In genomic region chr2:24809316-24810007, GRCh38 we compare ENCODE assay signal across 21 cellular contexts. TPM values are rescaled to one million over a fixed set of nuclear protein-coding genes. Genes with fewer than 3 reads are reported as not detected.
DNase-seq lines count a peak whose midpoint lies in the region; ATAC-seq, FAIRE-seq and TF ChIP-seq lines count a peak whose summit lies in the region.
"Had no signal": no experiment of that assay in that cellular context is flagged by ENCODE, and none has a peak within 500 bp of the region (broad histone marks: within the 10 kb centered on the region; RNA-seq: fewer than 3 reads in every experiment).

No MANE protein-coding gene starts in this region.

- no peak overlapping the region for H3K4me3 Mint-ChIP-seq in CD8-positive, alpha-beta T cell
- H3K4me3 Mint-ChIP-seq: activated naive CD4-positive, alpha-beta T cell treated with anti-CD3 and anti-CD28 coated beads for 36 hours; B cell; T-helper 1 cell treated with Interleukin-12 subunit alpha and Interleukin-12 subunit beta and Interleukin-4 antibody, amounts not matched to agents 30 μg/mL and 1 μg/mL, for 36 hours had no signal

- H3K27me3 ChIP-seq in CD8-positive, alpha-beta T cell (ENCODE audit: insufficient read depth, low read length): no peaks in the 10 kb centered on the region
- no peaks in the 10 kb centered on the region for H3K27me3 ChIP-seq in RWPE2 (ENCODE audit: insufficient read depth, poor library complexity, severe bottlenecking)
- H3K27me3 ChIP-seq: esophagus muscularis mucosa, thyroid gland had no signal

- H3K36me3 ChIP-seq in CD8-positive, alpha-beta T cell (ENCODE audit: insufficient read depth, low read length): no peaks in the 10 kb centered on the region
- H3K36me3 ChIP-seq in RWPE2 (ENCODE audit: low read depth): peaks cover 56% of the 10 kb centered on the region
- H3K36me3 ChIP-seq: thyroid gland had no signal

- ATAC-seq in A549: no peak
- ATAC-seq in CD8-positive, alpha-beta T cell: no peak
- ATAC-seq in RWPE2 (ENCODE audit: low read depth): peak; percentile 25; the same call in 1 of the 3 replicates
- ATAC-seq in GM19324 (IDR thresholded peaks at IDR 0.05; ENCODE audit: low FRiP score, unreplicated experiment): no peak
- no peak for ATAC-seq in stimulated activated naive CD8-positive, alpha-beta T cell treated with anti-CD3 and anti-CD28 coated beads, Interleukin-15, Interleukin-2, amounts not matched to agents 100 U/mL and 50 U/mL, for 24 hours
- ATAC-seq: left cardiac atrium had no signal

- H3K9me3 Mint-ChIP-seq in CD8-positive, alpha-beta T cell: no peaks in the 10 kb centered on the region
- H3K9me3 Mint-ChIP-seq: T-helper 1 cell treated with Interleukin-12 subunit alpha and Interleukin-12 subunit beta and Interleukin-4 antibody, amounts not matched to agents 30 μg/mL and 1 μg/mL, for 36 hours had no signal

- POLR2A ChIA-PET in A549 (lab: Yijun Ruan, JAX): interaction anchor here (0.6 to 1.2 kb wide), 2 partner anchors 14 to 17 kb away, joined by 4 to 6 read pairs; no protein-coding TSS in a partner anchor
- POLR2A ChIA-PET in CD8-positive, alpha-beta T cell (lab: Charles Lee): no interaction called here

- peaks cover 18% of the 10 kb centered on the region for H3K36me3 Mint-ChIP-seq in CD8-positive, alpha-beta T cell

- H3K4me1 ChIP-seq in A549: peaks cover 49% of the 10 kb centered on the region
- no peaks in the 10 kb centered on the region for H3K4me1 ChIP-seq in CD8-positive, alpha-beta T cell (ENCODE audit: insufficient read depth, low read length)
- H3K4me1 ChIP-seq in RWPE2 (ENCODE audit: insufficient read depth, poor library complexity, severe bottlenecking): peaks cover 18% of the 10 kb centered on the region
- H3K4me1 ChIP-seq: esophagus muscularis mucosa, thyroid gland had no signal

- no peak for TF ChIP-seq POLR2A in A549 (IDR thresholded peaks at IDR 0.05; ENCODE audit: low read length)

- peak overlapping the region; percentile 60 for H3K4me2 ChIP-seq in A549

- no peaks in the 10 kb centered on the region for H3K9me3 ChIP-seq in A549
- no peaks in the 10 kb centered on the region for H3K9me3 ChIP-seq in CD8-positive, alpha-beta T cell (ENCODE audit: low read length)
- no peaks in the 10 kb centered on the region for H3K9me3 ChIP-seq in RWPE2 (ENCODE audit: severe bottlenecking)
- H3K9me3 ChIP-seq: thyroid gland had no signal

- 76% methylated on average over 4 of the region's 4 CpGs for WGBS in A549 (ENCODE audit: missing lambda C conversion rate)

- intact Hi-C loops in CD8-positive, alpha-beta T cell (cut with DNase I, micrococcal nuclease): no loop called here

- TF ChIP-seq RAD21 in A549 (conservative IDR thresholded peaks at IDR 0.05 in 1 of 2, IDR thresholded peaks at IDR 0.05 in 1 of 2): no peak

- CTCF ChIA-PET in A549 (lab: Yijun Ruan, JAX): interaction anchor here (1.0 to 1.6 kb wide), 7 partner anchors 9 to 399 kb away, joined by 3 to 7 read pairs (median 4); partner anchors contain the start of genes CENPO and PTRHD1
- CTCF ChIA-PET in CD8-positive, alpha-beta T cell (lab: Charles Lee): no interaction called here

- no peak for TF ChIP-seq EP300 in A549 (IDR thresholded peaks at IDR 0.05)

- DNase-seq in A549 (ENCODE audit: low read depth in 1 of 2, low spot score in 1 of 2): no peak
- DNase-seq in CD8-positive, alpha-beta T cell: no peak
- no peak for DNase-seq in RWPE2 (ENCODE audit: low spot score)
- DNase-seq in fibroblast of peridontal ligament (ENCODE audit: extremely low read depth): peak; percentile 26
- no peak for DNase-seq in stimulated activated naive CD8-positive, alpha-beta T cell treated with anti-CD3 and anti-CD28 coated beads, Interleukin-15, Interleukin-2, amounts not matched to agents 100 U/mL and 50 U/mL, for 24 hours
- no peak for DNase-seq in NCI-H1105 treated with DMSO at 0.1 percent for 48 hours (lab: John Stamatoyannopoulos, UW)
- no peak for DNase-seq in NCI-H2227 treated with DMSO at 0.1 percent for 48 hours (lab: John Stamatoyannopoulos, UW)
- DNase-seq: activated naive CD4-positive, alpha-beta T cell treated with anti-CD3 and anti-CD28 coated beads for 36 hours; DMS153; left cardiac atrium; MV-4-11; NCI-H774; nucleus accumbens; stimulated activated CD4-positive, alpha-beta T cell treated with anti-CD3 and anti-CD28 coated beads, Interleukin-4, amount 100 ng/mL, for 4 hours; thyroid gland had no signal

- peak overlapping the region; percentile 61 to 77 for H3K27ac ChIP-seq in A549
- no peak overlapping the region for H3K27ac ChIP-seq in CD8-positive, alpha-beta T cell (ENCODE audit: low read depth, low read length)
- no peak overlapping the region for H3K27ac ChIP-seq in RWPE2 (ENCODE audit: poor library complexity, severe bottlenecking)
- H3K27ac ChIP-seq: esophagus muscularis mucosa, thyroid gland had no signal

- no peak for FAIRE-seq in A549 (lab: Jason Lieb, UNC)
- FAIRE-seq: GM18507 had no signal

- H3K27ac Mint-ChIP-seq in CD8-positive, alpha-beta T cell: peak overlapping the region; percentile 6
- H3K27ac Mint-ChIP-seq: activated naive CD4-positive, alpha-beta T cell treated with anti-CD3 and anti-CD28 coated beads for 36 hours; B cell; T-helper 1 cell treated with Interleukin-12 subunit alpha and Interleukin-12 subunit beta and Interleukin-4 antibody, amounts not matched to agents 30 μg/mL and 1 μg/mL, for 36 hours had no signal

- H3K4me3 ChIP-seq in A549 (no peak overlapping the region), RWPE2 (ENCODE audit: severe bottlenecking) (no peak overlapping the region)
- no peak overlapping the region for H3K4me3 ChIP-seq in CD8-positive, alpha-beta T cell (ENCODE audit: low read depth, low read length)
- H3K4me3 ChIP-seq: esophagus muscularis mucosa, thyroid gland had no signal

- H3K27me3 Mint-ChIP-seq in CD8-positive, alpha-beta T cell (ENCODE audit: low read depth): no peaks in the 10 kb centered on the region
- H3K27me3 Mint-ChIP-seq: B cell, brain had no signal

- peaks cover 8% of the 10 kb centered on the region for H3K4me1 Mint-ChIP-seq in CD8-positive, alpha-beta T cell (ENCODE audit: low read depth)
- H3K4me1 Mint-ChIP-seq: B cell had no signal

- TF ChIP-seq CTCF in A549 (IDR thresholded peaks at IDR 0.05) (no peak), RWPE2 (IDR thresholded peaks at IDR 0.05; ENCODE audit: poor library complexity, severe bottlenecking) (no peak)
- no peak for TF ChIP-seq CTCF in CD8-positive, alpha-beta T cell (IDR thresholded peaks at IDR 0.05)

TF ChIP-seq in A549, 52 proteins besides CTCF, POLR2A, EP300 and RAD21:
- no peak for TF ChIP-seq HOXB13 (CRISPR knock-in tag; IDR thresholded peaks at IDR 0.05; ENCODE audit: low read depth)
- peak; percentile 76 for TF ChIP-seq MAFK (IDR thresholded peaks at IDR 0.05; ENCODE audit: partially characterized antibody)
- no peak for TF ChIP-seq RCOR1 (IDR thresholded peaks at IDR 0.05; ENCODE audit: low read depth, low read length)
TF ChIP-seq in A549: peak in this region for 1.

RNA-seq across cellular contexts. Expression of gene CENPO, which starts 16.2 kb away (rescaled TPM):
- 52.4 and 62.0 TPM in 2 replicates for polyA plus RNA-seq in A549 (2011; rRNA removed)
- polyA plus RNA-seq in A549 (2012; cell fraction: cytosol; rRNA removed): 42.7 and 51.4 TPM in 2 replicates
- polyA plus RNA-seq in A549 (2012; cell fraction: nucleus; rRNA removed): 70.2 and 87.9 TPM in 2 replicates
- polyA plus RNA-seq in A549 (2017; fragmentation: RNase III; extraction: RNeasy Plus Mini Kit Qiagen cat#74134 plus additional on column Dnase treatment): 49.1 to 50.3 TPM (median 49.6 TPM) in 3 replicates
- polyA minus RNA-seq in A549 (2011; rRNA and poly(A)+ RNA removed): 71.9 and 74.3 TPM in 2 replicates
- total RNA-seq in CD8-positive, alpha-beta T cell: 1 to 10 TPM; 3.4 to 3.6 TPM

RNA-seq across cellular contexts. Expression of gene PTRHD1, which starts 16.3 kb away (rescaled TPM):
- polyA plus RNA-seq in A549 (2011; rRNA removed) (86.6 and 141 TPM in 2 replicates), A549 (2017; fragmentation: RNase III; extraction: RNeasy Plus Mini Kit Qiagen cat#74134 plus additional on column Dnase treatment) (42.7 to 47.5 TPM (median 44.9 TPM) in 3 replicates)
- 103 and 106 TPM in 2 replicates for polyA plus RNA-seq in A549 (2012; cell fraction: cytosol; rRNA removed)
- polyA plus RNA-seq in A549 (2012; cell fraction: nucleus; rRNA removed): 58.7 and 64.0 TPM in 2 replicates
- 21.7 and 31.9 TPM in 2 replicates for polyA minus RNA-seq in A549 (2011; rRNA and poly(A)+ RNA removed)
- total RNA-seq in CD8-positive, alpha-beta T cell: 10 to 100 TPM; 12.2 to 19.0 TPM

Comparison
In these comparisons a context has a peak if more than half of its experiments do, and no peak if none do; other contexts are left out.
1. H3K27ac ChIP-seq: peak in A549 (2 of 2); none in CD8-positive, alpha-beta T cell (single experiment) and RWPE2 (single experiment).